Comparison of ENCODE assay signal across 13 cellular contexts in genomic region chr9:2634818-2635217, GRCh38.
"Had no signal": no experiment of that assay in that cellular context is flagged by ENCODE, and none has a peak within 500 bp of the region (broad histone marks: within the 10 kb centered on the region; RNA-seq: fewer than 3 reads in every experiment).

No MANE protein-coding gene starts in this region.

- H3K9me3 ChIP-seq: ascending aorta, colonic mucosa, sigmoid colon, testis had no signal

- H3K4me1 ChIP-seq: colonic mucosa had no signal

- H3K4me1 Mint-ChIP-seq: activated CD4-positive, alpha-beta T cell treated with anti-CD3 and anti-CD28 coated beads, Interleukin-2, amount 10 ng/mL, durations not matched to agents 7 days and 5 days had no signal

- H3K4me3 ChIP-seq: ascending aorta, colonic mucosa, sigmoid colon, testis had no signal

- H3K9me3 Mint-ChIP-seq: activated CD4-positive, alpha-beta T cell treated with anti-CD3 and anti-CD28 coated beads, Interleukin-2, amount 10 ng/mL, durations not matched to agents 7 days and 5 days had no signal

- H3K36me3 Mint-ChIP-seq: activated naive CD8-positive, alpha-beta T cell; natural killer cell treated with Interleukin-12 subunit alpha and Interleukin-12 subunit beta and Interleukin-15 and Interleukin-18, amount 100 ng/mL, for 72 hours had no signal

- H3K27ac Mint-ChIP-seq: activated CD4-positive, alpha-beta T cell treated with anti-CD3 and anti-CD28 coated beads, Interleukin-2, amount 10 ng/mL, durations not matched to agents 7 days and 5 days; activated naive CD8-positive, alpha-beta T cell; natural killer cell treated with Interleukin-12 subunit alpha and Interleukin-12 subunit beta and Interleukin-15 and Interleukin-18, amount 100 ng/mL, for 72 hours had no signal

- H3K4me3 Mint-ChIP-seq: activated CD4-positive, alpha-beta T cell treated with anti-CD3 and anti-CD28 coated beads, Interleukin-2, amount 10 ng/mL, durations not matched to agents 7 days and 5 days; activated naive CD8-positive, alpha-beta T cell; activated T-cell treated with anti-CD3 and anti-CD28 coated beads, Interleukin-2, amount 50 U/mL, for 4 hours; natural killer cell treated with Interleukin-12 subunit alpha and Interleukin-12 subunit beta and Interleukin-15 and Interleukin-18, amount 100 ng/mL, for 72 hours had no signal

- DNase-seq: activated CD4-positive, alpha-beta T cell treated with anti-CD3 and anti-CD28 coated beads, Interleukin-2, amount 10 ng/mL, durations not matched to agents 7 days and 5 days; activated CD4-positive, CD25-positive, alpha-beta regulatory T cell; activated effector memory CD4-positive, alpha-beta T cell treated with anti-CD3 and anti-CD28 coated beads, Interleukin-2, amount 50 U/mL, for 16 hours; activated T-cell treated with anti-CD3 and anti-CD28 coated beads, Interleukin-2, amount 50 U/mL, for 4 hours; colonic mucosa; effector CD8-positive, alpha-beta T cell; sigmoid colon; stimulated activated CD4-positive, alpha-beta T cell treated with anti-CD3 and anti-CD28 coated beads, Interleukin-12 subunit alpha, Interleukin-12 subunit beta, amount 100 ng/mL, for 4 hours; stimulated activated naive CD4-positive, alpha-beta T cell treated with Interleukin-2 at 50 U/mL for 16 hours; testis had no signal

- H3K27ac ChIP-seq: ascending aorta, colonic mucosa, sigmoid colon, testis had no signal

- H3K36me3 ChIP-seq: ascending aorta, colonic mucosa had no signal

- ATAC-seq: activated T-cell treated with anti-CD3 and anti-CD28 coated beads, Interleukin-2, amount 50 U/mL, for 4 hours; natural killer cell treated with Interleukin-12 subunit alpha and Interleukin-12 subunit beta and Interleukin-15 and Interleukin-18, amount 100 ng/mL, for 72 hours had no signal

- H3K27me3 ChIP-seq: ascending aorta, colonic mucosa, sigmoid colon, testis had no signal
